Comparison of ENCODE assay signal across 23 cellular contexts in genomic region chr2:128733450-128733849, GRCh38.
"Had no signal": no experiment of that assay in that cellular context is flagged by ENCODE, and none has a peak within 500 bp of the region (broad histone marks: within the 10 kb centered on the region; RNA-seq: fewer than 3 reads in every experiment).

No MANE protein-coding gene starts in this region.

- ATAC-seq: T-helper 17 cell, WTC11 had no signal

- H3K27ac ChIP-seq: epithelial cell of prostate, gastroesophageal sphincter, neutrophil, skin epidermis had no signal

- H3K36me3 ChIP-seq: gastroesophageal sphincter, left lung, neutrophil had no signal

- H3K4me3 ChIP-seq: gastroesophageal sphincter, left lung, mucosa of descending colon, skin epidermis had no signal

- DNase-seq: activated CD4-positive, alpha-beta T cell treated with anti-CD3 and anti-CD28 coated beads for 4 hours; activated CD8-positive, alpha-beta memory T cell treated with anti-CD3 and anti-CD28 coated beads, Interleukin-2, amount 50 U/mL, for 48 hours; activated gamma-delta T cell treated with Interleukin-2 at 50 U/mL for 16 hours; amygdala; cerebellar nuclear complex; dermis blood vessel endothelial cell; left lung; mucosa of descending colon; naive thymus-derived CD4-positive, alpha-beta T cell; posterior cingulate gyrus; retina; stimulated activated CD4-positive, alpha-beta T cell treated with anti-CD3 and anti-CD28 coated beads, Interleukin-15, amount 100 ng/mL, for 24 hours; stimulated activated CD4-positive, alpha-beta T cell treated with anti-CD3 and anti-CD28 coated beads, Interleukin-4, amount 100 ng/mL, for 4 hours; stimulated activated CD8-positive, alpha-beta memory T cell treated with anti-CD3 and anti-CD28 coated beads, Interleukin-4, amount 100 ng/mL, for 48 hours; stimulated activated naive CD4-positive, alpha-beta T cell treated with Interleukin-2 at 50 U/mL for 16 hours; substantia nigra; T-helper 17 cell had no signal

- FAIRE-seq: islet of Langerhans had no signal

- H3K9me3 ChIP-seq: neutrophil had no signal
